In genomic region chr7:78497730-78498129, GRCh38 we compare ENCODE assay signal across 2 cellular contexts.
TF ChIP-seq lines count a peak whose summit lies in the region.

No MANE protein-coding gene starts in this region.

TF ChIP-seq in HepG2, 621 proteins besides CTCF, POLR2A, EP300 and RAD21 (continued from another document):
- TF ChIP-seq GFI1 (CRISPR knock-in tag; IDR thresholded peaks at IDR 0.05; ENCODE audit: borderline replicate concordance) (no peak), MAFF (IDR thresholded peaks at IDR 0.05; ENCODE audit: low read depth, low read length) (peak; percentile 66), ZBTB34 (CRISPR knock-in tag; IDR thresholded peaks at IDR 0.05) (no peak), ZNF75D (CRISPR knock-in tag; IDR thresholded peaks at IDR 0.05; ENCODE audit: borderline replicate concordance) (no peak), ZNF720 (CRISPR knock-in tag; IDR thresholded peaks at IDR 0.05) (no peak)

TF ChIP-seq in K562, 482 proteins besides CTCF, POLR2A, EP300 and RAD21 (continued from another document):
- TF ChIP-seq ATF3 (IDR thresholded peaks at IDR 0.05): no peak
- no peak for TF ChIP-seq ATF3 (CRISPR knock-in tag; conservative IDR thresholded peaks at IDR 0.05)
- TF ChIP-seq PBX2 (CRISPR knock-in tag; IDR thresholded peaks at IDR 0.05; ENCODE audit: low read depth): no peak
- no peak for TF ChIP-seq PBX2 (tag; conservative IDR thresholded peaks at IDR 0.05; ENCODE audit: low read depth)
- peak; percentile 33; the same call in 1 of the 2 replicates for TF ChIP-seq MAFK (IDR thresholded peaks at IDR 0.05; ENCODE audit: low read length)
- peak; percentile 26; the same call in 1 of the 2 replicates for TF ChIP-seq ZNF316 (IDR thresholded peaks at IDR 0.05)
TF ChIP-seq in K562: peak in this region for 3.
